8 cellular contexts compared by ENCODE assay signal in the genomic region with DNA sequence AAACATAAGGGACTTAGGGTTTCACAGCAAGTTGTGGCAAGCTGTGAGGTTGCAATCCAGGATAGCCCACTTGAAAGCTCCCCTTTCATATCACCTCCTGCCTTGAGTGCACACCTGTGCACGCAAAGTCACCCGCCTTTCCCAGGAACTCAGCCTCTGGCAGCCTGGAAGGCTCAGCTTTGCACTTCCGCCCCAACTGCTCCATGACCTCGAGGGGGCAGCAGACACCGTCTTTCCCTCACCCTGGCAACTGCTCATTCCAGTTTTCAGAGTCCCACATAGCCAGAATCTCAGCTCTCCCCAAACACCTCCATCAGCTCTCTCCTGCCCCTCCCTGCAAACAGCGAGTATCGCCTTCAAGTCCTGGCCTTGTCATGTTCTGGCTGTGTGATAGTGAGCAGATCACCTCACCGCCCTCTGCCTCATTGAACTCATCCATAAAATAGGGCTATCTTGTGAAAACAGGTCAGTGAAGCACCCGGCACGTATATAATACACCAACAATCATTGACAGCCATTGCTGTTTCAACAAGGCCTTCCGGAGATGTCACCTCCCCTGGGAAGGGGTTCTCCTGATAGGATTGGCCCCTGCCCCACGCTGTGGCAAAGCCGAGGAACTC. TPM values are rescaled to one million over a fixed set of nuclear protein-coding genes. Genes with fewer than 3 reads are reported as not detected.
DNase-seq lines count a peak whose midpoint lies in the region; ATAC-seq and TF ChIP-seq lines count a peak whose summit lies in the region.

No MANE protein-coding gene starts in this region.

- H3K27me3 ChIP-seq in ascending aorta = no peaks in the 10 kb centered on the region
- H3K27me3 ChIP-seq in gastrocnemius medialis = no peaks in the 10 kb centered on the region

- H3K27ac ChIP-seq in ascending aorta (peak overlapping the region in 1 of 2 donors; percentile 44), gastrocnemius medialis (peak overlapping the region in 3 of 4 donors; percentile 0 to 54 (median 2))

- peak; percentile 36 for ATAC-seq in GM18870 (IDR thresholded peaks at IDR 0.05; ENCODE audit: unreplicated experiment)
- ATAC-seq in gastrocnemius medialis = peak; percentile 56 to 68
- ATAC-seq in HG03571 (IDR thresholded peaks at IDR 0.05; ENCODE audit: unreplicated experiment) = no peak

- in situ Hi-C loops in gastrocnemius medialis (cut with MboI; ENCODE audit: low sequenced_read_pairs in 4 of 4) = loop anchor here (5.0 to 25.0 kb wide), 9 partner anchors 103 to 1830 kb away; a partner anchor contains a TSS

- no peak overlapping the region for H3K4me3 ChIP-seq in ascending aorta
- no peak overlapping the region for H3K4me3 ChIP-seq in gastrocnemius medialis

- peak; percentile 57 for DNase-seq in 8988T
- peak; percentile 93 for DNase-seq in NCI-H2081 (lab: John Stamatoyannopoulos, UW)
- peak; percentile 77 for DNase-seq in T-helper 9 cell
- DNase-seq in ascending aorta (ENCODE audit: low spot score in 2 of 2) = peak; percentile 27 to 90
- DNase-seq in hepatic stellate cell (ENCODE audit: low spot score) = peak; percentile 89
- DNase-seq in gastrocnemius medialis = peak; percentile 64 to 82

- H3K9me3 ChIP-seq in ascending aorta = no peaks in the 10 kb centered on the region
- no peaks in the 10 kb centered on the region for H3K9me3 ChIP-seq in gastrocnemius medialis

- no peak for TF ChIP-seq POLR2A in gastrocnemius medialis (IDR thresholded peaks at IDR 0.05)

- H3K4me1 ChIP-seq in ascending aorta (peaks cover 3 to 19% of the 10 kb centered on the region in 2 donors), gastrocnemius medialis (peaks cover 13 to 18% of the 10 kb centered on the region in 2 donors)

- peak; percentile 87 to 93 (median 89) for TF ChIP-seq CTCF in ascending aorta (IDR thresholded peaks at IDR 0.05)
- TF ChIP-seq CTCF in gastrocnemius medialis (IDR thresholded peaks at IDR 0.05 in 4 of 5, conservative IDR thresholded peaks at IDR 0.05 in 1 of 5) = peak; percentile 87 to 93 (median 92)

- intact Hi-C loops in ascending aorta (cut with DNase I) (loop anchor here (1.0 to 10.0 kb wide), 6 partner anchors 152 to 1833 kb away; a partner anchor contains a TSS), gastrocnemius medialis (cut with DNase I; ENCODE audit: low total_unique reads) (loop anchor here (1.0 to 10.0 kb wide), 9 partner anchors 101 to 1833 kb away; a partner anchor contains a TSS)

- H3K36me3 ChIP-seq in ascending aorta (no peaks in the 10 kb centered on the region), gastrocnemius medialis (no peaks in the 10 kb centered on the region)

RNA-seq across cellular contexts. Expression of a gene that starts 32.2 kb away (rescaled TPM):
- total RNA-seq in ascending aorta = 47.6 TPM
- 10 to 100 TPM; 19.5 to 28.6 (median 23.6) TPM for total RNA-seq in gastrocnemius medialis
